Comparison of ENCODE assay signal across 10 cellular contexts in genomic region chr14:45838597-45838996, GRCh38.
A peak's percentile ranks its signal among the peaks of the same experiment; 100 is the strongest.
DNase-seq lines count a peak whose midpoint lies in the region; ATAC-seq and TF ChIP-seq lines count a peak whose summit lies in the region.
"Had no signal": no experiment of that assay in that cellular context is flagged by ENCODE, and none has a peak within 500 bp of the region (broad histone marks: within the 10 kb centered on the region; RNA-seq: fewer than 3 reads in every experiment).

No MANE protein-coding gene starts in this region.

- peak; percentile 17 to 49 for TF ChIP-seq CTCF in mammary epithelial cell (conservative IDR thresholded peaks at IDR 0.05 in 1 of 2, IDR thresholded peaks at IDR 0.05 in 1 of 2; ENCODE audit: extremely low read depth in 1 of 2, insufficient read depth in 1 of 2, low read depth in 1 of 2, low read length in 2 of 2)
- peak; percentile 27 for TF ChIP-seq CTCF in smooth muscle cell (IDR thresholded peaks at IDR 0.05; ENCODE audit: borderline replicate concordance, insufficient read depth, poor library complexity, severe bottlenecking)

- H3K79me2 ChIP-seq in mammary epithelial cell (ENCODE audit: insufficient read depth, low read length) (no peaks in the 10 kb centered on the region), smooth muscle cell (ENCODE audit: low read depth) (no peaks in the 10 kb centered on the region)

- H3K9ac ChIP-seq in mammary epithelial cell (ENCODE audit: insufficient read depth, low read length) (no peak overlapping the region), smooth muscle cell (ENCODE audit: low read depth) (no peak overlapping the region)

- ATAC-seq in HG02763 (IDR thresholded peaks at IDR 0.05; ENCODE audit: unreplicated experiment), result no peak
- no peak for ATAC-seq in HG02981 (IDR thresholded peaks at IDR 0.05; ENCODE audit: unreplicated experiment)
- no peak for ATAC-seq in HG02973 (IDR thresholded peaks at IDR 0.05; ENCODE audit: unreplicated experiment)

- H3K27ac ChIP-seq in mammary epithelial cell (ENCODE audit: insufficient read depth, low read depth, low read length) (no peak overlapping the region), smooth muscle cell (ENCODE audit: low read depth) (no peak overlapping the region)
- H3K27ac ChIP-seq: ascending aorta had no signal

- BruUV-seq in mammary epithelial cell (replicated peaks; lab: Mats Ljungman, UMichigan), result no TSS peak

- H4K20me1 ChIP-seq in mammary epithelial cell (ENCODE audit: insufficient read depth, low read length) (no peaks in the 10 kb centered on the region), smooth muscle cell (ENCODE audit: low read depth) (no peaks in the 10 kb centered on the region)

- H3K4me2 ChIP-seq in mammary epithelial cell (ENCODE audit: insufficient read depth, low read depth, low read length) (no peak overlapping the region), smooth muscle cell (no peak overlapping the region)

- H2AFZ ChIP-seq in mammary epithelial cell (ENCODE audit: low read depth, low read length) (no peak overlapping the region), smooth muscle cell (ENCODE audit: low read depth) (no peak overlapping the region)

- DNase-seq in NOMO-1 treated with DMSO at 0.1 percent for 48 hours (lab: John Stamatoyannopoulos, UW; ENCODE audit: unreplicated experiment) (peak; percentile 2), NOMO-1 treated with dmso at 0.1 percent for 144 hours (lab: John Stamatoyannopoulos, UW; ENCODE audit: unreplicated experiment) (no peak), NCI-H1436 treated with DMSO at 0.1 percent for 48 hours (lab: John Stamatoyannopoulos, UW) (peak; percentile 11), mammary epithelial cell (peak; percentile 6), smooth muscle cell (lab: John Stamatoyannopoulos, UW; ENCODE audit: unreplicated experiment) (no peak)

- in situ Hi-C loops in mammary epithelial cell (cut with MboI; ENCODE audit: low sequenced_read_pairs in 2 of 2), result loop anchor here in 1 of 2 donors (25.0 kb wide), 1 partner anchor 99 kb away; no protein-coding TSS in a partner anchor

- no peaks in the 10 kb centered on the region for H3K36me3 ChIP-seq in mammary epithelial cell (ENCODE audit: insufficient read depth, low read length)
- H3K36me3 ChIP-seq in smooth muscle cell (ENCODE audit: low read depth), result no peaks in the 10 kb centered on the region
- H3K36me3 ChIP-seq: ascending aorta, HAP-1 had no signal

- intact Hi-C loops in mammary epithelial cell (cut with micrococcal nuclease), result loop anchor here (1.0 to 10.0 kb wide), 2 partner anchors 102 to 506 kb away; no protein-coding TSS in a partner anchor

- H3K9me3 ChIP-seq in mammary epithelial cell (replicated peaks; ENCODE audit: insufficient read depth, low read length), result no peaks in the 10 kb centered on the region
- H3K9me3 ChIP-seq in smooth muscle cell (replicated peaks; ENCODE audit: low read depth), result no peaks in the 10 kb centered on the region
- H3K9me3 ChIP-seq: ascending aorta, HAP-1 had no signal

- no peaks in the 10 kb centered on the region for H3K4me1 ChIP-seq in mammary epithelial cell (ENCODE audit: insufficient read depth, low read length)
- H3K4me1 ChIP-seq in smooth muscle cell (ENCODE audit: low read depth), result no peaks in the 10 kb centered on the region
- H3K4me1 ChIP-seq: ascending aorta, HAP-1 had no signal

- dilution Hi-C loops in mammary epithelial cell (cut with HindIII; ENCODE audit: low sequenced_read_pairs), result no loop called here

- CTCF ChIA-PET in mammary epithelial cell (lab: Charles Lee; ENCODE audit: low non-redundant PET), result no interaction called here

- H3K4me3 ChIP-seq in mammary epithelial cell (replicated peaks in 1 of 3; ENCODE audit: insufficient read depth in 1 of 3, low read depth in 2 of 3, low read length in 3 of 3), result no peak overlapping the region
- H3K4me3 ChIP-seq in smooth muscle cell, result no peak overlapping the region
- H3K4me3 ChIP-seq: ascending aorta, HAP-1 had no signal

- no peaks in the 10 kb centered on the region for H3F3A ChIP-seq in smooth muscle cell (ENCODE audit: low read depth)

- 0% methylated on average over 2 of the region's 2 CpGs for WGBS in mammary epithelial cell (ENCODE audit: low coverage, missing lambda C conversion rate)
- 69% methylated on average over 2 of the region's 2 CpGs for WGBS in smooth muscle cell (ENCODE audit: low lambda C conversion rate)

- no peaks in the 10 kb centered on the region for H3K27me3 ChIP-seq in mammary epithelial cell (ENCODE audit: insufficient read depth, low read length)
- no peaks in the 10 kb centered on the region for H3K27me3 ChIP-seq in smooth muscle cell (ENCODE audit: low read depth)
- H3K27me3 ChIP-seq: ascending aorta had no signal

Comparison
In these comparisons a context has a peak if more than half of its experiments do, and no peak if none do; other contexts are left out.
1. DNase-seq: peak in NOMO-1 treated with DMSO at 0.1 percent for 48 hours (single experiment), NCI-H1436 treated with DMSO at 0.1 percent for 48 hours (single experiment) and mammary epithelial cell (single experiment); none in NOMO-1 treated with dmso at 0.1 percent for 144 hours (single experiment) and smooth muscle cell (single experiment).